Comparison of ENCODE assay signal across 20 cellular contexts in genomic region chr2:120018549-120018948, GRCh38.
"Had no signal": no experiment of that assay in that cellular context is flagged by ENCODE, and none has a peak within 500 bp of the region (broad histone marks: within the 10 kb centered on the region; RNA-seq: fewer than 3 reads in every experiment).

No MANE protein-coding gene starts in this region.

- H3K36me3 ChIP-seq: gastrocnemius medialis, left ventricle myocardium inferior, sigmoid colon, vagina had no signal

- DNase-seq: effector memory CD4-positive, alpha-beta T cell; gastrocnemius medialis; heart right ventricle; hypothalamus; left ventricle myocardium inferior; mesenchymal stem cell; naive thymus-derived CD4-positive, alpha-beta T cell; nephron progenitor cell; psoas muscle; sigmoid colon; small intestine; stimulated activated CD4-positive, alpha-beta T cell treated with anti-CD3 and anti-CD28 coated beads, Interleukin-12 subunit alpha, Interleukin-12 subunit beta, amount 100 ng/mL, for 4 hours; stimulated activated naive CD4-positive, alpha-beta T cell; stomach; substantia nigra had no signal

- H3K27me3 ChIP-seq: gastrocnemius medialis, sigmoid colon, stomach, upper lobe of left lung, vagina had no signal

- H3K27ac ChIP-seq: gastrocnemius medialis, heart right ventricle, left ventricle myocardium inferior, parathyroid adenoma, psoas muscle, sigmoid colon, stomach, vagina had no signal

- H3K4me1 ChIP-seq: parathyroid adenoma, psoas muscle had no signal

- ATAC-seq: esophagus mucosa; gastrocnemius medialis; heart right ventricle; naive thymus-derived CD4-positive, alpha-beta T cell; psoas muscle had no signal

- H2AFZ ChIP-seq: parathyroid adenoma had no signal

- H3K4me3 ChIP-seq: gastrocnemius medialis, heart right ventricle, left ventricle myocardium inferior, lung, psoas muscle, sigmoid colon, stomach, upper lobe of left lung, vagina had no signal

- H3K9ac ChIP-seq: parathyroid adenoma had no signal

- H3K9me3 ChIP-seq: gastrocnemius medialis, sigmoid colon, stomach, upper lobe of left lung, vagina had no signal
